In the genomic region with DNA sequence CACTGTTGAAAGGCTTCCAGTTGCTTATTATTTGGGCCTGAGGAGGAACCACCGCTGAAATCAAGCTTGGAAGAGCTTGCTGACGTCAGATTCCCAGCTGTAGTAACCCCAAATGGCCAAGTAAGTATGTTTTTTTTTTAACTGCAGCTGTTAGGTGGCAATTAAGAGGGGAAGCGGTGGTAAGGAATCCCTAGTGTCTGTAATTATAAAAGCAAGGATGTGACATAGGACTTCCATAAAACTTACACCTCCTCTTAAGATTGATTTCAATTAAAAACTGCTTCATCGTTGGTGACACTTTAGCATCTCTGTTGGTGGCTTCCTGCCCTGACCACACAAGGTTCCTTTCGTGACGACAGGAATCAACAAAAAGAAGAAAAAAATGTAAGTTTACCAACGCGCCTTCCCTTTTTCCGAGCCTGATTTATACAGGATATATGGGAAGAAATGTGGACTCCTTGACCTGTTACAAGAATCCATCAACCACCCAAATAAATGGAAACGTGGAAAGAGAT, we compare ENCODE assay signal across 8 cellular contexts. TPM values are rescaled to one million over a fixed set of nuclear protein-coding genes. Genes with fewer than 3 reads are reported as not detected.
A peak's percentile ranks its signal among the peaks of the same experiment; 100 is the strongest.
DNase-seq lines count a peak whose midpoint lies in the region; ATAC-seq and TF ChIP-seq lines count a peak whose summit lies in the region.

No MANE protein-coding gene starts in this region.

- H4K20me1 ChIP-seq in osteoblast (ENCODE audit: insufficient read depth, low read length): no peaks in the 10 kb centered on the region

- DNase-seq in CD1c-positive myeloid dendritic cell (ENCODE audit: extremely low spot score) (peak; percentile 60), HT1080 (ENCODE audit: low read depth) (peak; percentile 32), esophagus squamous epithelium (lab: John Stamatoyannopoulos, UW) (no peak), osteoblast (ENCODE audit: insufficient read length, low spot score, missing footprints) (no peak), T1000 (lab: John Stamatoyannopoulos, UW) (no peak), DMS153 (lab: John Stamatoyannopoulos, UW) (no peak)
- DNase-seq in activated CD4-positive, alpha-beta T cell treated with anti-CD3 and anti-CD28 coated beads, Interleukin-2, amount 50 U/mL, for 1 hour: peak; percentile 25

- H3K4me1 ChIP-seq in esophagus squamous epithelium (peaks cover 16 to 42% (median 23%) of the 10 kb centered on the region in 3 donors), osteoblast (ENCODE audit: insufficient read depth, low read length) (peaks cover 13% of the 10 kb centered on the region)

- no peak for ATAC-seq in HG03354 (IDR thresholded peaks at IDR 0.05; ENCODE audit: poor library complexity, severe bottlenecking, unreplicated experiment)

- TF ChIP-seq POLR2A in esophagus squamous epithelium (IDR thresholded peaks at IDR 0.05): no peak

- peak overlapping the region; percentile 85 to 100 (median 90) for H3K4me3 ChIP-seq in esophagus squamous epithelium
- peak overlapping the region; percentile 89 for H3K4me3 ChIP-seq in osteoblast (ENCODE audit: insufficient read depth, low read length)

- TF ChIP-seq CTCF in esophagus squamous epithelium (IDR thresholded peaks at IDR 0.05) (peak in 1 of 6 experiments; percentile 2), osteoblast (IDR thresholded peaks at IDR 0.05; ENCODE audit: extremely low read depth, low read depth, low read length) (no peak)

- WGBS in esophagus squamous epithelium, 2 donors: 1 to 2% methylated on average over 10 of the region's 10 CpGs

- H3K27me3 ChIP-seq in esophagus squamous epithelium (no peaks in the 10 kb centered on the region), osteoblast (ENCODE audit: insufficient read depth, low read length) (no peaks in the 10 kb centered on the region)

- intact Hi-C loops in esophagus squamous epithelium (cut with DNase I): no loop called here

- H3K27ac ChIP-seq in esophagus squamous epithelium (peak overlapping the region; percentile 96 to 100 (median 98)), osteoblast (ENCODE audit: low read depth, low read length) (peak overlapping the region; percentile 67)

- peaks cover 19% of the 10 kb centered on the region for H3K79me2 ChIP-seq in osteoblast (ENCODE audit: insufficient read depth, low read length)

- peak overlapping the region; percentile 84 for H3K4me2 ChIP-seq in osteoblast (ENCODE audit: insufficient read depth, low read length)

- no peaks in the 10 kb centered on the region for H3K36me3 ChIP-seq in esophagus squamous epithelium
- no peaks in the 10 kb centered on the region for H3K36me3 ChIP-seq in osteoblast (ENCODE audit: insufficient read depth, low read length)

- H3K9me3 ChIP-seq in esophagus squamous epithelium: no peaks in the 10 kb centered on the region
- H3K9me3 ChIP-seq in osteoblast (ENCODE audit: low read depth, low read length): no peaks in the 10 kb centered on the region

- peak overlapping the region; percentile 53 for H2AFZ ChIP-seq in osteoblast (ENCODE audit: low read length)

RNA-seq across cellular contexts. Expression of gene RELL1, which starts 0.9 kb away (rescaled TPM):
- total RNA-seq in HT1080 (2014; rRNA removed; shearing (Covaris generic)): 36.5 and 50.6 TPM in 2 replicates
- 15.3 and 18.4 TPM in 2 replicates for polyA plus RNA-seq in HT1080 (2015; cell fraction: cytosol; rRNA removed)
- 8.3 and 8.8 TPM in 2 replicates for polyA plus RNA-seq in HT1080 (2015; cell fraction: nucleus; rRNA removed)
- 10 to 100 TPM; 20.3 to 49.0 (median 32.6) TPM for total RNA-seq in esophagus squamous epithelium
- total RNA-seq in osteoblast: 61.2 and 64.5 TPM in 2 replicates

Comparison
In these comparisons a context has a peak if more than half of its experiments do, and no peak if none do; other contexts are left out.
1. DNase-seq: peak in CD1c-positive myeloid dendritic cell (single experiment), HT1080 (single experiment) and activated CD4-positive, alpha-beta T cell treated with anti-CD3 and anti-CD28 coated beads, Interleukin-2, amount 50 U/mL, for 1 hour (single experiment); none in esophagus squamous epithelium (single experiment), osteoblast (single experiment), T1000 (single experiment) and DMS153 (single experiment).